11 cellular contexts compared by ENCODE assay signal in genomic region chr12:108640802-108641445, GRCh38. TPM values are rescaled to one million over a fixed set of nuclear protein-coding genes. Genes with fewer than 3 reads are reported as not detected.
DNase-seq lines count a peak whose midpoint lies in the region; ATAC-seq, FAIRE-seq and TF ChIP-seq lines count a peak whose summit lies in the region.
"Had no signal": no experiment of that assay in that cellular context is flagged by ENCODE, and none has a peak within 500 bp of the region (broad histone marks: within the 10 kb centered on the region; RNA-seq: fewer than 3 reads in every experiment).

No MANE protein-coding gene starts in this region.

- ATAC-seq in activated CD8-positive, alpha-beta memory T cell treated with anti-CD3 and anti-CD28 coated beads, Interleukin-2, amount 10 ng/mL, durations not matched to agents 7 days and 5 days, result no peak
- ATAC-seq: WTC11 had no signal

- intact Hi-C loops in activated CD4-positive, alpha-beta T cell treated with anti-CD3 and anti-CD28 coated beads, Interleukin-2, amount 10 ng/mL, durations not matched to agents 24 days and 14 days (cut with micrococcal nuclease), result no loop called here

- H3K4me3 ChIP-seq in small intestine (ENCODE audit: low read depth in 1 of 2, low read length in 2 of 2), result no peak overlapping the region

- no peaks in the 10 kb centered on the region for H3K9me3 ChIP-seq in small intestine (ENCODE audit: control insufficient read depth, low read depth)

- peaks cover 42% of the 10 kb centered on the region for H3K4me1 Mint-ChIP-seq in activated CD4-positive, alpha-beta T cell treated with anti-CD3 and anti-CD28 coated beads, Interleukin-2, amount 10 ng/mL, durations not matched to agents 24 days and 14 days
- H3K4me1 Mint-ChIP-seq in activated CD8-positive, alpha-beta memory T cell treated with anti-CD3 and anti-CD28 coated beads, Interleukin-2, amount 10 ng/mL, durations not matched to agents 7 days and 5 days, result peaks cover 29% of the 10 kb centered on the region

- WGBS in small intestine, 3 donors, result 74 to 77% (median 75%) methylated on average over 10 of the region's 10 CpGs

- no peak overlapping the region for H3K4me3 Mint-ChIP-seq in activated CD4-positive, alpha-beta T cell treated with anti-CD3 and anti-CD28 coated beads, Interleukin-2, amount 10 ng/mL, durations not matched to agents 24 days and 14 days
- H3K4me3 Mint-ChIP-seq in activated CD8-positive, alpha-beta memory T cell treated with anti-CD3 and anti-CD28 coated beads, Interleukin-2, amount 10 ng/mL, durations not matched to agents 7 days and 5 days, result no peak overlapping the region
- H3K4me3 Mint-ChIP-seq: WTC11 had no signal

- H3K27ac Mint-ChIP-seq in activated CD4-positive, alpha-beta T cell treated with anti-CD3 and anti-CD28 coated beads, Interleukin-2, amount 10 ng/mL, durations not matched to agents 24 days and 14 days, result no peak overlapping the region
- no peak overlapping the region for H3K27ac Mint-ChIP-seq in activated CD8-positive, alpha-beta memory T cell treated with anti-CD3 and anti-CD28 coated beads, Interleukin-2, amount 10 ng/mL, durations not matched to agents 7 days and 5 days

- H3K4me1 ChIP-seq in small intestine (ENCODE audit: control insufficient read depth in 2 of 2, insufficient read depth in 1 of 2, low read depth in 1 of 2, low read length in 1 of 2), result peaks cover 0 to 4% of the 10 kb centered on the region in 2 donors

- H3K27me3 ChIP-seq in small intestine (ENCODE audit: control insufficient read depth in 2 of 2, insufficient read depth in 2 of 2, low read length in 2 of 2), result no peaks in the 10 kb centered on the region

- H3K36me3 ChIP-seq in small intestine (ENCODE audit: control insufficient read depth in 2 of 2, insufficient read depth in 2 of 2, low read length in 2 of 2), result no peaks in the 10 kb centered on the region

- peak; percentile 28 for TF ChIP-seq POLR2A in erythroblast (IDR thresholded peaks at IDR 0.05; ENCODE audit: low read length)

- no peaks in the 10 kb centered on the region for H3K9me3 Mint-ChIP-seq in activated CD4-positive, alpha-beta T cell treated with anti-CD3 and anti-CD28 coated beads, Interleukin-2, amount 10 ng/mL, durations not matched to agents 24 days and 14 days
- no peaks in the 10 kb centered on the region for H3K9me3 Mint-ChIP-seq in activated CD8-positive, alpha-beta memory T cell treated with anti-CD3 and anti-CD28 coated beads, Interleukin-2, amount 10 ng/mL, durations not matched to agents 7 days and 5 days (ENCODE audit: low read depth)
- H3K9me3 Mint-ChIP-seq: WTC11 had no signal

- H3K36me3 Mint-ChIP-seq in activated CD4-positive, alpha-beta T cell treated with anti-CD3 and anti-CD28 coated beads, Interleukin-2, amount 10 ng/mL, durations not matched to agents 24 days and 14 days (ENCODE audit: low read depth), result peaks cover 6% of the 10 kb centered on the region
- peaks cover 5% of the 10 kb centered on the region for H3K36me3 Mint-ChIP-seq in activated CD8-positive, alpha-beta memory T cell treated with anti-CD3 and anti-CD28 coated beads, Interleukin-2, amount 10 ng/mL, durations not matched to agents 7 days and 5 days

- peak in 74 of 76 experiments; percentile 17 to 90 (median 82) for DNase-seq in HUDEP-2 (lab: John Stamatoyannopoulos, UW; ENCODE audit: unreplicated experiment in 76 of 76)
- peak; percentile 63 for DNase-seq in RPMI7951 (ENCODE audit: low read depth)
- DNase-seq in erythroblast (lab: John Stamatoyannopoulos, UW), result peak; percentile 90 to 92
- DNase-seq in small intestine, result peak; percentile 35
- no peak for DNase-seq in activated CD4-positive, alpha-beta T cell treated with anti-CD3 and anti-CD28 coated beads, Interleukin-2, amount 10 ng/mL, durations not matched to agents 24 days and 14 days
- DNase-seq in NCI-H1694 (lab: John Stamatoyannopoulos, UW), result no peak
- no peak for DNase-seq in activated CD8-positive, alpha-beta memory T cell treated with anti-CD3 and anti-CD28 coated beads, Interleukin-2, amount 10 ng/mL, durations not matched to agents 7 days and 5 days
- DNase-seq in HuH-7 (ENCODE audit: low spot score), result no peak
- DNase-seq: NCI-H1436 had no signal

- CTCF ChIA-PET in activated CD8-positive, alpha-beta memory T cell treated with anti-CD3 and anti-CD28 coated beads, Interleukin-2, amount 10 ng/mL, durations not matched to agents 7 days and 5 days (lab: Charles Lee), result interaction anchor here (1.0 to 3.1 kb wide), 2 partner anchors 23 to 163 kb away, joined by 3 to 17 read pairs; no protein-coding TSS in a partner anchor

- FAIRE-seq in small intestine (lab: Jason Lieb, UNC), result no peak

- no peaks in the 10 kb centered on the region for H3K27me3 Mint-ChIP-seq in activated CD4-positive, alpha-beta T cell treated with anti-CD3 and anti-CD28 coated beads, Interleukin-2, amount 10 ng/mL, durations not matched to agents 24 days and 14 days
- H3K27me3 Mint-ChIP-seq in activated CD8-positive, alpha-beta memory T cell treated with anti-CD3 and anti-CD28 coated beads, Interleukin-2, amount 10 ng/mL, durations not matched to agents 7 days and 5 days, result no peaks in the 10 kb centered on the region

- H3K27ac ChIP-seq in small intestine (ENCODE audit: low read depth in 1 of 2, low read length in 1 of 2), result no peak overlapping the region

RNA-seq across cellular contexts. Expression of gene SELPLG, which starts 7.2 kb away (rescaled TPM):
- total RNA-seq in RPMI7951 (2014; rRNA removed; shearing (Covaris generic)), result 0.88 and 1.7 TPM in 2 replicates
- 1 to 10 TPM; 1.1 to 7.2 (median 2.4) TPM for polyA plus RNA-seq in small intestine
- total RNA-seq in activated CD4-positive, alpha-beta T cell treated with anti-CD3 and anti-CD28 coated beads, Interleukin-2, amount 10 ng/mL, durations not matched to agents 24 days and 14 days, result 47.4 and 49.4 TPM in 2 replicates
- total RNA-seq in activated CD8-positive, alpha-beta memory T cell treated with anti-CD3 and anti-CD28 coated beads, Interleukin-2, amount 10 ng/mL, durations not matched to agents 7 days and 5 days, result 100 to 1,000 TPM; 148 to 184 TPM

RNA-seq across cellular contexts. Expression of gene TMEM119, which starts 43.0 kb away (rescaled TPM):
- 173 and 232 TPM in 2 replicates for total RNA-seq in RPMI7951 (2014; rRNA removed; shearing (Covaris generic))
- 1 to 10 TPM in 2 of 3 donors, under 1 TPM in 1; 0.67 to 6.9 (median 5.1) TPM for polyA plus RNA-seq in small intestine
- total RNA-seq in activated CD4-positive, alpha-beta T cell treated with anti-CD3 and anti-CD28 coated beads, Interleukin-2, amount 10 ng/mL, durations not matched to agents 24 days and 14 days, result 0.47 TPM in 1 of 2 replicates, not detected in the other
- under 1 TPM; 0.16 to 0.20 TPM for total RNA-seq in activated CD8-positive, alpha-beta memory T cell treated with anti-CD3 and anti-CD28 coated beads, Interleukin-2, amount 10 ng/mL, durations not matched to agents 7 days and 5 days
- total RNA-seq: pulmonary artery endothelial cell had no signal

Comparison
In these comparisons a context has a peak if more than half of its experiments do, and no peak if none do; other contexts are left out.
1. DNase-seq: peak in HUDEP-2 (74 of 76), RPMI7951 (single experiment), erythroblast (2 of 2) and small intestine (single experiment); none in activated CD4-positive, alpha-beta T cell treated with anti-CD3 and anti-CD28 coated beads, Interleukin-2, amount 10 ng/mL, durations not matched to agents 24 days and 14 days (single experiment), NCI-H1694 (single experiment), activated CD8-positive, alpha-beta memory T cell treated with anti-CD3 and anti-CD28 coated beads, Interleukin-2, amount 10 ng/mL, durations not matched to agents 7 days and 5 days (single experiment) and HuH-7 (single experiment).
2. RNA of gene SELPLG, which starts 7.2 kb away (total RNA-seq): 148 to 184 TPM in activated CD8-positive, alpha-beta memory T cell treated with anti-CD3 and anti-CD28 coated beads, Interleukin-2, amount 10 ng/mL, durations not matched to agents 7 days and 5 days and 47.4 to 49.4 TPM in activated CD4-positive, alpha-beta T cell treated with anti-CD3 and anti-CD28 coated beads, Interleukin-2, amount 10 ng/mL, durations not matched to agents 24 days and 14 days; 0.88 to 1.7 TPM in RPMI7951; every median in the first group is over 10 times any median in the second.
3. RNA of gene TMEM119, which starts 43.0 kb away (total RNA-seq): 173 to 232 TPM in RPMI7951; 0.47 TPM in activated CD4-positive, alpha-beta T cell treated with anti-CD3 and anti-CD28 coated beads, Interleukin-2, amount 10 ng/mL, durations not matched to agents 24 days and 14 days and 0.16 to 0.20 TPM in activated CD8-positive, alpha-beta memory T cell treated with anti-CD3 and anti-CD28 coated beads, Interleukin-2, amount 10 ng/mL, durations not matched to agents 7 days and 5 days; every median in the first group is over 100 times any median in the second.